Comparison of ENCODE assay signal across 16 cellular contexts in the genomic region with DNA sequence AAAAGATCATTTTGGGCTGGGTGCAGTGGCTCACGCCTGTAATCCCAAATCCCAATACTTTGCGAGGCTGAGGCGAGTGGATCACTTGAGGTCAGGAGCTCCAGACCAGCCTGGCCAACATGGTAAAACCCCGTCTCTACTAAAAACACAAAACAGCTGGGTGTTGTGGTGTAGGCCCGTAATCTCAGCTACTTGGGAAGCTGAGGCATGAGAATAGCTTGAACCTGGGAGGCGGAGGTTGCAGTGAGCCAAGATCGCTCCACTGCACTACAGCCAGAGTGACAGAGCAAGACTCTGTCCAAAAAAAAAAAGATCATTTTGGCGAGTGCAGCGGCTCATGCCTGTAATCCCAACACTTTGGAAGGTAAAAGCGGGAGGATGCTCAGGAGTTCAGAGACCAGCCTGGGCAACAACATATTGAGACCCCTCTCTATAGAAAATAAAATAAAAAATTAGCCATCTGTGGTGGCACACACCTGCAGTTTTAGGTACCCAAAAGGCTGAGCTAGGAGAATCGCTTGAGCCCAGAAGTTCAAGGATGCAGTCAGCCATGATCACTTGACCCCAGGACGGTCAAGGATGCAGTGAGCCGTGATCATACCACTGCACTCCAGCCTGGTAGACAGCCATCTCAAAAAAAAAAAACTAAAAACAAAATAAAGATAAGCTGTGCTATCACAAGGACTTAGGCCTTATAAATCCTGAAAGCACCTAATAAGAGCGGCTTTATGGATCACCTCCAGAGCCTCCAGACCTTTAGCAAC. TPM values are rescaled to one million over a fixed set of nuclear protein-coding genes. Genes with fewer than 3 reads are reported as not detected.
A peak's percentile ranks its signal among the peaks of the same experiment; 100 is the strongest.
DNase-seq lines count a peak whose midpoint lies in the region; ATAC-seq and TF ChIP-seq lines count a peak whose summit lies in the region.
"Had no signal": no experiment of that assay in that cellular context is flagged by ENCODE, and none has a peak within 500 bp of the region (broad histone marks: within the 10 kb centered on the region; RNA-seq: fewer than 3 reads in every experiment).

No MANE protein-coding gene starts in this region.

- H4K8ac ChIP-seq in H9 (replicated peaks; ENCODE audit: insufficient read length, low read depth, low read length): no peak overlapping the region

- peaks cover 0 to 8% of the 10 kb centered on the region in 2 experiments; a peak in 2 of 5 replicates for H3K9me3 Mint-ChIP-seq in H9
- no peaks in the 10 kb centered on the region for H3K9me3 Mint-ChIP-seq in activated CD8-positive, alpha-beta T cell treated with anti-CD3 and anti-CD28 coated beads for 36 hours
- H3K9me3 Mint-ChIP-seq: activated T-helper 2 cell treated with anti-CD3 and anti-CD28 coated beads, Interferon-gamma antibody, Interleukin-2, Interleukin-4, amounts not matched to agents 10 μg/mL and 5 μg/mL and 100 μg/mL, durations not matched to agents 14 hours and 24 hours and 36 hours; dendritic cell treated with granulocyte-macrophage colony-stimulating factor and Interleukin-4, amounts not matched to agents 40 ng/mL and 50 ng/mL, for 4 days had no signal

- in situ Hi-C loops in gastrocnemius medialis (cut with MboI; ENCODE audit: low sequenced_read_pairs in 4 of 4): no loop called here

- peaks cover 13 to 17% of the 10 kb centered on the region in 2 experiments for H3K4me1 Mint-ChIP-seq in H9
- H3K4me1 Mint-ChIP-seq in activated CD8-positive, alpha-beta T cell treated with anti-CD3 and anti-CD28 coated beads for 36 hours (ENCODE audit: low read depth): peaks cover 53% of the 10 kb centered on the region

- H3K56ac ChIP-seq in H9 (ENCODE audit: insufficient read length, low read depth, low read length): no peak overlapping the region

- no peaks in the 10 kb centered on the region for H3K27me3 Mint-ChIP-seq in H9 (ENCODE audit: low read depth)
- H3K27me3 Mint-ChIP-seq in activated CD8-positive, alpha-beta T cell treated with anti-CD3 and anti-CD28 coated beads for 36 hours: no peaks in the 10 kb centered on the region
- H3K27me3 Mint-ChIP-seq: dendritic cell treated with granulocyte-macrophage colony-stimulating factor and Interleukin-4, amounts not matched to agents 40 ng/mL and 50 ng/mL, for 4 days had no signal

- H3K36me3 ChIP-seq in gastrocnemius medialis: peaks cover 0 to 6% of the 10 kb centered on the region in 2 donors

- H3K23ac ChIP-seq in H9 (ENCODE audit: insufficient read length, low read depth, low read length): no peak overlapping the region

- no peaks in the 10 kb centered on the region for H3K9me3 ChIP-seq in H9 (ENCODE audit: control insufficient read depth, low read depth, low read length)
- H3K9me3 ChIP-seq in gastrocnemius medialis: no peaks in the 10 kb centered on the region
- H3K9me3 ChIP-seq: tibial artery had no signal

- no peak overlapping the region for H4K5ac ChIP-seq in H9 (ENCODE audit: insufficient read length, low read depth, low read length)

- H3K27me3 ChIP-seq in H9 (ENCODE audit: insufficient read depth, low read length) (no peaks in the 10 kb centered on the region), gastrocnemius medialis (no peaks in the 10 kb centered on the region)
- H3K27me3 ChIP-seq: right lobe of liver, SJSA1, tibial artery had no signal

- H2BK15ac ChIP-seq in H9 (ENCODE audit: low read depth, low read length): no peak overlapping the region

- no peak overlapping the region for H3K9ac ChIP-seq in H9 (ENCODE audit: extremely low read depth, insufficient read length, low read length)

- no peak overlapping the region for H3K4ac ChIP-seq in H9 (ENCODE audit: low read depth, low read length)

- no peak overlapping the region for H2BK5ac ChIP-seq in H9 (ENCODE audit: insufficient read length, low read length)

- no peak overlapping the region for H3K18ac ChIP-seq in H9 (ENCODE audit: insufficient read length, low read depth, low read length)

- no peak for ATAC-seq in activated CD8-positive, alpha-beta T cell treated with anti-CD3 and anti-CD28 coated beads for 36 hours
- ATAC-seq in left ventricle myocardium superior (peak; percentile 71), gastrocnemius medialis (peak; percentile 5 to 38), HG03432 (IDR thresholded peaks at IDR 0.05; ENCODE audit: unreplicated experiment) (no peak), HG02870 (IDR thresholded peaks at IDR 0.05; ENCODE audit: unreplicated experiment) (no peak)
- ATAC-seq: PC-3, right lobe of liver had no signal

- no peak overlapping the region for H4K91ac ChIP-seq in H9 (ENCODE audit: insufficient read length, low read depth, low read length)

- no peak overlapping the region for H2AFZ ChIP-seq in H9 (ENCODE audit: low read length)

- no peak overlapping the region for H3K14ac ChIP-seq in H9 (ENCODE audit: insufficient read depth, low read length)

- H2BK12ac ChIP-seq in H9 (ENCODE audit: insufficient read length, low read depth, low read length): no peak overlapping the region

- intact Hi-C loops in activated CD8-positive, alpha-beta T cell treated with anti-CD3 and anti-CD28 coated beads for 36 hours (cut with micrococcal nuclease): no loop called here
- intact Hi-C loops in left ventricle myocardium superior (cut with micrococcal nuclease) (no loop called here), gastrocnemius medialis (cut with DNase I; ENCODE audit: low total_unique reads) (no loop called here)

- no peak overlapping the region for H3K4me2 ChIP-seq in H9 (ENCODE audit: insufficient read depth, insufficient read length, low read length)

- H3K4me1 ChIP-seq in H9 (ENCODE audit: insufficient read depth, low read length) (no peaks in the 10 kb centered on the region), gastrocnemius medialis (peaks cover 55 to 66% of the 10 kb centered on the region in 2 donors)

- no peaks in the 10 kb centered on the region for H3K23me2 ChIP-seq in H9 (ENCODE audit: insufficient read length, low read depth, low read length, poor library complexity, severe bottlenecking)

- TF ChIP-seq POLR2A in gastrocnemius medialis (IDR thresholded peaks at IDR 0.05): no peak

- no CpG with 5 or more reads among the region's 14 CpGs for WGBS in H9 (ENCODE audit: extremely low coverage, insufficient read length, low lambda C conversion rate)

- no peak overlapping the region for H3T11ph ChIP-seq in H9 (ENCODE audit: low read length)

- no peak for DNase-seq in H9
- no peak for DNase-seq in activated CD8-positive, alpha-beta T cell treated with anti-CD3 and anti-CD28 coated beads for 36 hours
- no peak for DNase-seq in left ventricle myocardium superior
- DNase-seq in gastrocnemius medialis: no peak
- no peak for DNase-seq in NCI-H2227 (lab: John Stamatoyannopoulos, UW; ENCODE audit: unreplicated experiment)
- DNase-seq: occipital lobe; PC-3; right lobe of liver; stimulated activated naive CD4-positive, alpha-beta T cell treated with Interleukin-2 at 50 U/mL for 16 hours; T-helper 2 cell; tibial artery had no signal

- TF ChIP-seq CTCF in H9 (conservative IDR thresholded peaks at IDR 0.05): no peak
- TF ChIP-seq CTCF in activated CD8-positive, alpha-beta T cell treated with anti-CD3 and anti-CD28 coated beads for 36 hours (IDR thresholded peaks at IDR 0.05): no peak
- no peak for TF ChIP-seq CTCF in gastrocnemius medialis (IDR thresholded peaks at IDR 0.05 in 4 of 5, conservative IDR thresholded peaks at IDR 0.05 in 1 of 5)

- no peak overlapping the region for H2BK120ac ChIP-seq in H9 (ENCODE audit: low read depth, low read length, poor library complexity, severe bottlenecking)

- H3K27ac ChIP-seq in H9 (ENCODE audit: insufficient read length, low read depth, low read length) (no peak overlapping the region), gastrocnemius medialis (peak overlapping the region; percentile 23 to 68 (median 50))
- H3K27ac ChIP-seq: right lobe of liver, SJSA1, tibial artery had no signal

- no peak overlapping the region for H2BK20ac ChIP-seq in H9 (ENCODE audit: low read depth, low read length, poor library complexity, severe bottlenecking)

- H2AK5ac ChIP-seq in H9 (ENCODE audit: insufficient read length, low read length): no peak overlapping the region

- POLR2A ChIA-PET in activated CD8-positive, alpha-beta T cell treated with anti-CD3 and anti-CD28 coated beads for 36 hours (lab: Charles Lee): interaction anchor here (1.1 to 4.0 kb wide), 3 partner anchors 8 to 33 kb away, joined by 3 to 16 read pairs (median 5); a partner anchor contains a TSS

- CTCF ChIA-PET in activated CD8-positive, alpha-beta T cell treated with anti-CD3 and anti-CD28 coated beads for 36 hours (lab: Charles Lee): interaction anchor here (0.6 to 4.0 kb wide), 6 partner anchors 14 to 170 kb away, joined by 3 to 20 read pairs (median 3); no protein-coding TSS in a partner anchor

- H4K20me1 ChIP-seq in H9 (ENCODE audit: control insufficient read depth, insufficient read depth, insufficient read length): no peaks in the 10 kb centered on the region

- peaks cover 12 to 39% (median 19%) of the 10 kb centered on the region in 3 experiments for H3K36me3 Mint-ChIP-seq in H9 (ENCODE audit: insufficient read depth in 1 of 3, low read depth in 3 of 3)
- peaks cover 25% of the 10 kb centered on the region for H3K36me3 Mint-ChIP-seq in activated CD8-positive, alpha-beta T cell treated with anti-CD3 and anti-CD28 coated beads for 36 hours (ENCODE audit: low read depth)

- no peak overlapping the region for H3K4me3 ChIP-seq in gastrocnemius medialis
- H3K4me3 ChIP-seq: right lobe of liver, SJSA1, tibial artery had no signal

- peak overlapping the region in 2 of 3 experiments; percentile 44 to 83; a peak in 3 of 7 replicates for H3K27ac Mint-ChIP-seq in H9
- H3K27ac Mint-ChIP-seq in activated CD8-positive, alpha-beta T cell treated with anti-CD3 and anti-CD28 coated beads for 36 hours: peak overlapping the region; percentile 9
- H3K27ac Mint-ChIP-seq: activated T-helper 2 cell treated with anti-CD3 and anti-CD28 coated beads, Interferon-gamma antibody, Interleukin-2, Interleukin-4, amounts not matched to agents 10 μg/mL and 5 μg/mL and 100 μg/mL, durations not matched to agents 14 hours and 24 hours and 36 hours; dendritic cell treated with granulocyte-macrophage colony-stimulating factor and Interleukin-4, amounts not matched to agents 40 ng/mL and 50 ng/mL, for 4 days had no signal

- H3K4me3 Mint-ChIP-seq in H9: no peak overlapping the region
- H3K4me3 Mint-ChIP-seq in activated CD8-positive, alpha-beta T cell treated with anti-CD3 and anti-CD28 coated beads for 36 hours: no peak overlapping the region
- H3K4me3 Mint-ChIP-seq: dendritic cell treated with granulocyte-macrophage colony-stimulating factor and Interleukin-4, amounts not matched to agents 40 ng/mL and 50 ng/mL, for 4 days had no signal

- H3K79me2 ChIP-seq in H9 (ENCODE audit: insufficient read depth, low read length): peaks cover 67% of the 10 kb centered on the region; the same call in 1 of the 2 replicates

- no peaks in the 10 kb centered on the region for H3K79me1 ChIP-seq in H9 (ENCODE audit: insufficient read depth, low read depth, low read length, poor library complexity, severe bottlenecking)

RNA-seq across cellular contexts. Expression of a gene that starts 16.2 kb away (rescaled TPM):
- 244 and 256 TPM in 2 replicates for total RNA-seq in H9 (2021)
- 100 to 1,000 TPM; 147 to 153 TPM for total RNA-seq in activated CD8-positive, alpha-beta T cell treated with anti-CD3 and anti-CD28 coated beads for 36 hours
- total RNA-seq in left ventricle myocardium superior: 143 TPM
- total RNA-seq in gastrocnemius medialis: 100 to 1,000 TPM in 3 of 4 donors, 10 to 100 TPM in 1; 90.2 to 179 (median 155) TPM

RNA-seq across cellular contexts. Expression of a gene that starts 32.9 kb away (rescaled TPM):
- 348 and 350 TPM in 2 replicates for total RNA-seq in H9 (2021)
- total RNA-seq in activated CD8-positive, alpha-beta T cell treated with anti-CD3 and anti-CD28 coated beads for 36 hours: 100 to 1,000 TPM; 235 to 242 TPM
- total RNA-seq in left ventricle myocardium superior: 478 TPM
- 100 to 1,000 TPM; 318 to 499 (median 476) TPM for total RNA-seq in gastrocnemius medialis

Comparison
In these comparisons a context has a peak if more than half of its experiments do, and no peak if none do; other contexts are left out.
1. ATAC-seq: peak in left ventricle myocardium superior (single experiment) and gastrocnemius medialis (2 of 2); none in activated CD8-positive, alpha-beta T cell treated with anti-CD3 and anti-CD28 coated beads for 36 hours (single experiment), HG03432 (single experiment) and HG02870 (single experiment).